1 cellular context compared by ENCODE assay signal in the genomic region with DNA sequence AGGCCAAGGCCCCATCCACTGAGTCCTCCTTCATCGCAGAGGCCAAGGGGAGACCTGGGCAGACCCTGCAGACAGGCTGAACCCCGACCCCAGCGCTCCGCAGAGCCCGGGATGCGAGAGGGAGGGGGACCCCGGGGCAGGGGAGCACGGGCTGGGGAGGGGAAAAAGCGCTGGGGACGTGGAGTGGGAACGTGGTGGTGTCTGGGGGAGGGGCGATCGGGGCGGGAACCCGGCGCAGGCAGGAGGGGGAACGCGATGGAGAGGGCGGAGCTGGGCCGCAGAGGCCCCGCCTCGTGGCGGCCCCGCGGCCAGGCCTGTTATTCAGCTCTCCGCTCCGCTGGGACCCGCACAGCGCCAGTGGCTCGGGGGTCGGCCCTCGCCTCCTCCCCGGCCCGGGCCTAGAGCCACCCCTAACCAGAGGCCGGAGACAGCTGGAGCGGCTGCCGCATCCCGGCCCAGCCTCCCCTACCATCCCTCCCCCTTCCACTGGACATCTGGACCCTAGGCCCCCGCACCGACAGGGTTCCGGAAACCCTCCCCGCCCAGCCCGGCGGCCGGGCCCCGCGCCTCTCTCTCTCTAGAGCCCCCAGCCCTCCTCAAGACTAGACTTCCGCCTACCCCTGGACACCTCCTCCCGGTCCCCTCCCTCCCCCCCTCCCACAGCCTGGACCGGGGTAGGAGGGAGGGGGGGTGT.
A peak's percentile ranks its signal among the peaks of the same experiment; 100 is the strongest.
TF ChIP-seq lines count a peak whose summit lies in the region.

A gene (plus strand): TSS at position 320 of the 694 bp plus-strand sequence. CDS start 460 bp downstream, outside the sequence.

TF ChIP-seq in HEK293, 187 proteins besides CTCF, POLR2A, EP300 and RAD21 (continued from another document):
- TF ChIP-seq, protein P1, sequence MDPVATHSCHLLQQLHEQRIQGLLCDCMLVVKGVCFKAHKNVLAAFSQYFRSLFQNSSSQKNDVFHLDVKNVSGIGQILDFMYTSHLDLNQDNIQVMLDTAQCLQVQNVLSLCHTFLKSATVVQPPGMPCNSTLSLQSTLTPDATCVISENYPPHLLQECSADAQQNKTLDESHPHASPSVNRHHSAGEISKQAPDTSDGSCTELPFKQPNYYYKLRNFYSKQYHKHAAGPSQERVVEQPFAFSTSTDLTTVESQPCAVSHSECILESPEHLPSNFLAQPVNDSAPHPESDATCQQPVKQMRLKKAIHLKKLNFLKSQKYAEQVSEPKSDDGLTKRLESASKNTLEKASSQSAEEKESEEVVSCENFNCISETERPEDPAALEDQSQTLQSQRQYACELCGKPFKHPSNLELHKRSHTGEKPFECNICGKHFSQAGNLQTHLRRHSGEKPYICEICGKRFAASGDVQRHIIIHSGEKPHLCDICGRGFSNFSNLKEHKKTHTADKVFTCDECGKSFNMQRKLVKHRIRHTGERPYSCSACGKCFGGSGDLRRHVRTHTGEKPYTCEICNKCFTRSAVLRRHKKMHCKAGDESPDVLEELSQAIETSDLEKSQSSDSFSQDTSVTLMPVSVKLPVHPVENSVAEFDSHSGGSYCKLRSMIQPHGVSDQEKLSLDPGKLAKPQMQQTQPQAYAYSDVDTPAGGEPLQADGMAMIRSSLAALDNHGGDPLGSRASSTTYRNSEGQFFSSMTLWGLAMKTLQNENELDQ (tag by site-specific recombination; IDR thresholded peaks at IDR 0.05; ENCODE audit: low read depth): no peak
- TF ChIP-seq WT1 (tag by site-specific recombination; IDR thresholded peaks at IDR 0.05) (no peak; the same call in 1 of the 2 replicates), SP7 (tag by site-specific recombination; IDR thresholded peaks at IDR 0.05) (peak; percentile 69), ZNF175 (tag by site-specific recombination; IDR thresholded peaks at IDR 0.05) (no peak), ZSCAN30 (tag by site-specific recombination; IDR thresholded peaks at IDR 0.05) (peak; percentile 48; the same call in 1 of the 2 replicates), ZNF23 (tag by site-specific recombination; IDR thresholded peaks at IDR 0.05; ENCODE audit: borderline replicate concordance) (no peak), ZNF138 (tag by site-specific recombination; IDR thresholded peaks at IDR 0.05; ENCODE audit: borderline replicate concordance) (no peak), ZBTB20 (tag by site-specific recombination; IDR thresholded peaks at IDR 0.05) (peak; percentile 94), ZNF10 (tag by site-specific recombination; IDR thresholded peaks at IDR 0.05) (peak; percentile 52; the same call in 1 of the 2 replicates), KLF7 (tag by site-specific recombination; IDR thresholded peaks at IDR 0.05; ENCODE audit: borderline replicate concordance) (0 out of 2 replicates have a peak, but pooled peaks have one; percentile 48), ZBTB8A (tag by site-specific recombination; IDR thresholded peaks at IDR 0.05) (peak; percentile 48; the same call in 1 of the 2 replicates), ZEB2 (tag by site-specific recombination; IDR thresholded peaks at IDR 0.05) (peak; percentile 62; the same call in 1 of the 2 replicates), ZFP69B (tag by site-specific recombination; IDR thresholded peaks at IDR 0.05) (peak; percentile 82; the same call in 1 of the 2 replicates), ZNF560 (tag by site-specific recombination; IDR thresholded peaks at IDR 0.05; ENCODE audit: borderline replicate concordance) (no peak), MYNN (tag by site-specific recombination; IDR thresholded peaks at IDR 0.05; ENCODE audit: borderline replicate concordance) (no peak), ZNF623 (tag by site-specific recombination; IDR thresholded peaks at IDR 0.05) (no peak), ZNF394 (tag by site-specific recombination; IDR thresholded peaks at IDR 0.05; ENCODE audit: borderline replicate concordance) (peak; percentile 44; the same call in 1 of the 2 replicates), GLIS2 (tag by site-specific recombination; IDR thresholded peaks at IDR 0.05) (peak; percentile 40), KLF1 (tag by site-specific recombination; IDR thresholded peaks at IDR 0.05) (peak; percentile 61; the same call in 1 of the 2 replicates)
- TF ChIP-seq, protein P2, sequence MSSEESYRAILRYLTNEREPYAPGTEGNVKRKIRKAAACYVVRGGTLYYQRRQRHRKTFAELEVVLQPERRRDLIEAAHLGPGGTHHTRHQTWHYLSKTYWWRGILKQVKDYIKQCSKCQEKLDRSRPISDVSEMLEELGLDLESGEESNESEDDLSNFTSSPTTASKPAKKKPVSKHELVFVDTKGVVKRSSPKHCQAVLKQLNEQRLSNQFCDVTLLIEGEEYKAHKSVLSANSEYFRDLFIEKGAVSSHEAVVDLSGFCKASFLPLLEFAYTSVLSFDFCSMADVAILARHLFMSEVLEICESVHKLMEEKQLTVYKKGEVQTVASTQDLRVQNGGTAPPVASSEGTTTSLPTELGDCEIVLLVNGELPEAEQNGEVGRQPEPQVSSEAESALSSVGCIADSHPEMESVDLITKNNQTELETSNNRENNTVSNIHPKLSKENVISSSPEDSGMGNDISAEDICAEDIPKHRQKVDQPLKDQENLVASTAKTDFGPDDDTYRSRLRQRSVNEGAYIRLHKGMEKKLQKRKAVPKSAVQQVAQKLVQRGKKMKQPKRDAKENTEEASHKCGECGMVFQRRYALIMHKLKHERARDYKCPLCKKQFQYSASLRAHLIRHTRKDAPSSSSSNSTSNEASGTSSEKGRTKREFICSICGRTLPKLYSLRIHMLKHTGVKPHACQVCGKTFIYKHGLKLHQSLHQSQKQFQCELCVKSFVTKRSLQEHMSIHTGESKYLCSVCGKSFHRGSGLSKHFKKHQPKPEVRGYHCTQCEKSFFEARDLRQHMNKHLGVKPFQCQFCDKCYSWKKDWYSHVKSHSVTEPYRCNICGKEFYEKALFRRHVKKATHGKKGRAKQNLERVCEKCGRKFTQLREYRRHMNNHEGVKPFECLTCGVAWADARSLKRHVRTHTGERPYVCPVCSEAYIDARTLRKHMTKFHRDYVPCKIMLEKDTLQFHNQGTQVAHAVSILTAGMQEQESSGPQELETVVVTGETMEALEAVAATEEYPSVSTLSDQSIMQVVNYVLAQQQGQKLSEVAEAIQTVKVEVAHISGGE (tag by site-specific recombination; conservative IDR thresholded peaks at IDR 0.05; ENCODE audit: low read depth): peak; percentile 58
- TF ChIP-seq, protein P3, sequence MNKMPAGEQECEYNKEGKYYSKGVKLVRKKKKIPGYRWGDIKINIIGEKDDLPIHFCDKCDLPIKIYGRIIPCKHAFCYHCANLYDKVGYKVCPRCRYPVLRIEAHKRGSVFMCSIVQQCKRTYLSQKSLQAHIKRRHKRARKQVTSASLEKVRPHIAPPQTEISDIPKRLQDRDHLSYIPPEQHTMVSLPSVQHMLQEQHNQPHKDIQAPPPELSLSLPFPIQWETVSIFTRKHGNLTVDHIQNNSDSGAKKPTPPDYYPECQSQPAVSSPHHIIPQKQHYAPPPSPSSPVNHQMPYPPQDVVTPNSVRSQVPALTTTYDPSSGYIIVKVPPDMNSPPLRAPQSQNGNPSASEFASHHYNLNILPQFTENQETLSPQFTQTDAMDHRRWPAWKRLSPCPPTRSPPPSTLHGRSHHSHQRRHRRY (tag by site-specific recombination; IDR thresholded peaks at IDR 0.05): no peak
- TF ChIP-seq, protein P4, sequence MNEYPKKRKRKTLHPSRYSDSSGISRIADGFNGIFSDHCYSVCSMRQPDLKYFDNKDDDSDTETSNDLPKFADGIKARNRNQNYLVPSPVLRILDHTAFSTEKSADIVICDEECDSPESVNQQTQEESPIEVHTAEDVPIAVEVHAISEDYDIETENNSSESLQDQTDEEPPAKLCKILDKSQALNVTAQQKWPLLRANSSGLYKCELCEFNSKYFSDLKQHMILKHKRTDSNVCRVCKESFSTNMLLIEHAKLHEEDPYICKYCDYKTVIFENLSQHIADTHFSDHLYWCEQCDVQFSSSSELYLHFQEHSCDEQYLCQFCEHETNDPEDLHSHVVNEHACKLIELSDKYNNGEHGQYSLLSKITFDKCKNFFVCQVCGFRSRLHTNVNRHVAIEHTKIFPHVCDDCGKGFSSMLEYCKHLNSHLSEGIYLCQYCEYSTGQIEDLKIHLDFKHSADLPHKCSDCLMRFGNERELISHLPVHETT (tag by site-specific recombination; IDR thresholded peaks at IDR 0.05): 0 out of 2 replicates have a peak, but pooled peaks have one; percentile 37
- TF ChIP-seq, protein P5, sequence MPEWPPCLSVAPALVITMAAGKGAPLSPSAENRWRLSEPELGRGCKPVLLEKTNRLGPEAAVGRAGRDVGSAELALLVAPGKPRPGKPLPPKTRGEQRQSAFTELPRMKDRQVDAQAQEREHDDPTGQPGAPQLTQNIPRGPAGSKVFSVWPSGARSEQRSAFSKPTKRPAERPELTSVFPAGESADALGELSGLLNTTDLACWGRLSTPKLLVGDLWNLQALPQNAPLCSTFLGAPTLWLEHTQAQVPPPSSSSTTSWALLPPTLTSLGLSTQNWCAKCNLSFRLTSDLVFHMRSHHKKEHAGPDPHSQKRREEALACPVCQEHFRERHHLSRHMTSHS (tag by site-specific recombination; IDR thresholded peaks at IDR 0.05): no peak
- TF ChIP-seq, protein P6, sequence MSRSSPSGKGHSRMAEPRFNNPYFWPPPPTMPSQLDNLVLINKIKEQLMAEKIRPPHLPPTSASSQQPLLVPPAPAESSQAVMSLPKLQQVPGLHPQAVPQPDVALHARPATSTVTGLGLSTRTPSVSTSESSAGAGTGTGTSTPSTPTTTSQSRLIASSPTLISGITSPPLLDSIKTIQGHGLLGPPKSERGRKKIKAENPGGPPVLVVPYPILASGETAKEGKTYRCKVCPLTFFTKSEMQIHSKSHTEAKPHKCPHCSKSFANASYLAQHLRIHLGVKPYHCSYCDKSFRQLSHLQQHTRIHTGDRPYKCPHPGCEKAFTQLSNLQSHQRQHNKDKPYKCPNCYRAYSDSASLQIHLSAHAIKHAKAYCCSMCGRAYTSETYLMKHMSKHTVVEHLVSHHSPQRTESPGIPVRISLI (tag by site-specific recombination; IDR thresholded peaks at IDR 0.05): no peak
- TF ChIP-seq, protein P7, sequence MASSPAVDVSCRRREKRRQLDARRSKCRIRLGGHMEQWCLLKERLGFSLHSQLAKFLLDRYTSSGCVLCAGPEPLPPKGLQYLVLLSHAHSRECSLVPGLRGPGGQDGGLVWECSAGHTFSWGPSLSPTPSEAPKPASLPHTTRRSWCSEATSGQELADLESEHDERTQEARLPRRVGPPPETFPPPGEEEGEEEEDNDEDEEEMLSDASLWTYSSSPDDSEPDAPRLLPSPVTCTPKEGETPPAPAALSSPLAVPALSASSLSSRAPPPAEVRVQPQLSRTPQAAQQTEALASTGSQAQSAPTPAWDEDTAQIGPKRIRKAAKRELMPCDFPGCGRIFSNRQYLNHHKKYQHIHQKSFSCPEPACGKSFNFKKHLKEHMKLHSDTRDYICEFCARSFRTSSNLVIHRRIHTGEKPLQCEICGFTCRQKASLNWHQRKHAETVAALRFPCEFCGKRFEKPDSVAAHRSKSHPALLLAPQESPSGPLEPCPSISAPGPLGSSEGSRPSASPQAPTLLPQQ (tag by site-specific recombination; IDR thresholded peaks at IDR 0.05): peak; percentile 88
- TF ChIP-seq, protein P8, sequence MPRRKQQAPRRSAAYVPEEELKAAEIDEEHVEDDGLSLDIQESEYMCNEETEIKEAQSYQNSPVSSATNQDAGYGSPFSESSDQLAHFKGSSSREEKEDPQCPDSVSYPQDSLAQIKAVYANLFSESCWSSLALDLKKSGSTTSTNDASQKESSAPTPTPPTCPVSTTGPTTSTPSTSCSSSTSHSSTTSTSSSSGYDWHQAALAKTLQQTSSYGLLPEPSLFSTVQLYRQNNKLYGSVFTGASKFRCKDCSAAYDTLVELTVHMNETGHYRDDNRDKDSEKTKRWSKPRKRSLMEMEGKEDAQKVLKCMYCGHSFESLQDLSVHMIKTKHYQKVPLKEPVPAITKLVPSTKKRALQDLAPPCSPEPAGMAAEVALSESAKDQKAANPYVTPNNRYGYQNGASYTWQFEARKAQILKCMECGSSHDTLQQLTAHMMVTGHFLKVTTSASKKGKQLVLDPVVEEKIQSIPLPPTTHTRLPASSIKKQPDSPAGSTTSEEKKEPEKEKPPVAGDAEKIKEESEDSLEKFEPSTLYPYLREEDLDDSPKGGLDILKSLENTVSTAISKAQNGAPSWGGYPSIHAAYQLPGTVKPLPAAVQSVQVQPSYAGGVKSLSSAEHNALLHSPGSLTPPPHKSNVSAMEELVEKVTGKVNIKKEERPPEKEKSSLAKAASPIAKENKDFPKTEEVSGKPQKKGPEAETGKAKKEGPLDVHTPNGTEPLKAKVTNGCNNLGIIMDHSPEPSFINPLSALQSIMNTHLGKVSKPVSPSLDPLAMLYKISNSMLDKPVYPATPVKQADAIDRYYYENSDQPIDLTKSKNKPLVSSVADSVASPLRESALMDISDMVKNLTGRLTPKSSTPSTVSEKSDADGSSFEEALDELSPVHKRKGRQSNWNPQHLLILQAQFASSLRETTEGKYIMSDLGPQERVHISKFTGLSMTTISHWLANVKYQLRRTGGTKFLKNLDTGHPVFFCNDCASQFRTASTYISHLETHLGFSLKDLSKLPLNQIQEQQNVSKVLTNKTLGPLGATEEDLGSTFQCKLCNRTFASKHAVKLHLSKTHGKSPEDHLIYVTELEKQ (tag by site-specific recombination; IDR thresholded peaks at IDR 0.05; ENCODE audit: borderline replicate concordance): 0 out of 2 replicates have a peak, but pooled peaks have one; percentile 7
- TF ChIP-seq, protein P9, sequence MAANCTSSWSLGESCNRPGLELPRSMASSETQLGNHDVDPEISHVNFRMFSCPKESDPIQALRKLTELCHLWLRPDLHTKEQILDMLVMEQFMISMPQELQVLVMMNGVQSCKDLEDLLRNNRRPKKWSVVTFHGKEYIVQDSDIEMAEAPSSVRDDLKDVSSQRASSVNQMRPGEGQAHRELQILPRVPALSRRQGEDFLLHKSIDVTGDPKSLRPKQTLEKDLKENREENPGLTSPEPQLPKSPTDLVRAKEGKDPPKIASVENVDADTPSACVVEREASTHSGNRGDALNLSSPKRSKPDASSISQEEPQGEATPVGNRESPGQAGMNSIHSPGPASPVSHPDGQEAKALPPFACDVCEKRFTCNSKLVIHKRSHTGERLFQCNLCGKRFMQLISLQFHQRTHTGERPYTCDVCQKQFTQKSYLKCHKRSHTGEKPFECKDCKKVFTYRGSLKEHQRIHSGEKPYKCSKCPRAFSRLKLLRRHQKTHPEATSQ (tag by site-specific recombination; IDR thresholded peaks at IDR 0.05): peak; percentile 46; the same call in 1 of the 2 replicates
